ENCODE assay signal across 1 cellular context in the genomic region with DNA sequence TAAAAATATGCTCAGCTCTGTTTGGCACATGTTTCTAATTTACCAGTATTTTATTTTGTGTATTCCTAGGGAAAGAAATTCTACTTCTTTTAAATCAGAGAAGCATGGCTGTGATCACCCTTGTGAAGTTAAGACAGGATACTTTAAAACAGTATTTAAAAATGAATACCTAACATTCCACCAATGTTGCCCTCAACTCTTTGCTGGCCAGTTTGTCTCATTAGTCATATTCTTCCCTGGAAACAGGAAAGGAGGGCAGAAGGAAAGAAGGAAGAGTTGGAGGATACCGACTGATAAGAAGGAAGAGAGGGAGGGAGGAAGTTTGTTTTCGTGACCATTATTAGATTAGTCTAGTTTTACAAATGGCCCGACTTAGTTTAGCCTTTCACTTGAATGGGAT.
TF ChIP-seq lines count a peak whose summit lies in the region.

No MANE protein-coding gene starts in this region.

TF ChIP-seq in SK-N-SH, 30 proteins besides CTCF, POLR2A, EP300 and RAD21:
- TF ChIP-seq MAX (IDR thresholded peaks at IDR 0.05; ENCODE audit: low read depth) (0 out of 2 replicates have a peak, but pooled peaks have one; percentile 15), SIN3A (IDR thresholded peaks at IDR 0.05; ENCODE audit: borderline replicate concordance, low read depth, low read length) (no peak), TAF1 (IDR thresholded peaks at IDR 0.05; ENCODE audit: borderline replicate concordance, low read depth, low read length) (no peak), FOSL2 (IDR thresholded peaks at IDR 0.05; ENCODE audit: borderline replicate concordance, low read depth) (peak; percentile 70; the same call in 1 of the 2 replicates), TCF12 (IDR thresholded peaks at IDR 0.05) (peak; percentile 80), ELF1 (IDR thresholded peaks at IDR 0.05) (no peak), TEAD4 (IDR thresholded peaks at IDR 0.05; ENCODE audit: borderline replicate concordance, insufficient read depth) (peak; percentile 63; the same call in 1 of the 2 replicates), USF2 (IDR thresholded peaks at IDR 0.05; ENCODE audit: borderline replicate concordance, low read depth, low read length) (no peak), NFIC (IDR thresholded peaks at IDR 0.05; ENCODE audit: borderline replicate concordance) (no peak; the same call in 1 of the 2 replicates), EZH2phosphoT487 (IDR thresholded peaks at IDR 0.05; ENCODE audit: borderline replicate concordance, low read depth) (no peak), GABPA (IDR thresholded peaks at IDR 0.05; ENCODE audit: low read depth) (no peak), POLR2AphosphoS5 (IDR thresholded peaks at IDR 0.05; ENCODE audit: low read depth, low read length) (no peak), NRF1 (IDR thresholded peaks at IDR 0.05; ENCODE audit: low read depth, low read length) (no peak), ZBTB33 (IDR thresholded peaks at IDR 0.05; ENCODE audit: borderline replicate concordance, low read depth) (0 out of 2 replicates have a peak, but pooled peaks have one; percentile 12), SMC3 (IDR thresholded peaks at IDR 0.05; ENCODE audit: low read depth, low read length) (no peak), RCOR1 (IDR thresholded peaks at IDR 0.05; ENCODE audit: low read length) (no peak), MXI1 (IDR thresholded peaks at IDR 0.05; ENCODE audit: low read depth, low read length) (no peak), RFX5 (IDR thresholded peaks at IDR 0.05; ENCODE audit: low read length) (no peak), FOXJ3 (CRISPR knock-in tag; IDR thresholded peaks at IDR 0.05) (no peak), GATA2 (CRISPR knock-in tag; IDR thresholded peaks at IDR 0.05) (no peak), JUND (IDR thresholded peaks at IDR 0.05) (peak; percentile 58), CHD2 (IDR thresholded peaks at IDR 0.05; ENCODE audit: low read length, partially characterized antibody) (no peak), RXRA (IDR thresholded peaks at IDR 0.05; ENCODE audit: borderline replicate concordance, low read depth) (0 out of 2 replicates have a peak, but pooled peaks have one; percentile 27), FOXM1 (IDR thresholded peaks at IDR 0.05; ENCODE audit: low read depth) (no peak), YY1 (IDR thresholded peaks at IDR 0.05; ENCODE audit: low read depth) (no peak), MEF2A (IDR thresholded peaks at IDR 0.05; ENCODE audit: borderline replicate concordance, low read depth) (no peak)
- TF ChIP-seq, protein P1, sequence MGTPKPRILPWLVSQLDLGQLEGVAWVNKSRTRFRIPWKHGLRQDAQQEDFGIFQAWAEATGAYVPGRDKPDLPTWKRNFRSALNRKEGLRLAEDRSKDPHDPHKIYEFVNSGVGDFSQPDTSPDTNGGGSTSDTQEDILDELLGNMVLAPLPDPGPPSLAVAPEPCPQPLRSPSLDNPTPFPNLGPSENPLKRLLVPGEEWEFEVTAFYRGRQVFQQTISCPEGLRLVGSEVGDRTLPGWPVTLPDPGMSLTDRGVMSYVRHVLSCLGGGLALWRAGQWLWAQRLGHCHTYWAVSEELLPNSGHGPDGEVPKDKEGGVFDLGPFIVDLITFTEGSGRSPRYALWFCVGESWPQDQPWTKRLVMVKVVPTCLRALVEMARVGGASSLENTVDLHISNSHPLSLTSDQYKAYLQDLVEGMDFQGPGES (IDR thresholded peaks at IDR 0.05; ENCODE audit: low read depth, low read length), result no peak
- TF ChIP-seq, protein P2, sequence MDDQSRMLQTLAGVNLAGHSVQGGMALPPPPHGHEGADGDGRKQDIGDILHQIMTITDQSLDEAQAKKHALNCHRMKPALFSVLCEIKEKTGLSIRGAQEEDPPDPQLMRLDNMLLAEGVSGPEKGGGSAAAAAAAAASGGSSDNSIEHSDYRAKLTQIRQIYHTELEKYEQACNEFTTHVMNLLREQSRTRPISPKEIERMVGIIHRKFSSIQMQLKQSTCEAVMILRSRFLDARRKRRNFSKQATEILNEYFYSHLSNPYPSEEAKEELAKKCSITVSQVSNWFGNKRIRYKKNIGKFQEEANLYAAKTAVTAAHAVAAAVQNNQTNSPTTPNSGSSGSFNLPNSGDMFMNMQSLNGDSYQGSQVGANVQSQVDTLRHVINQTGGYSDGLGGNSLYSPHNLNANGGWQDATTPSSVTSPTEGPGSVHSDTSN (IDR thresholded peaks at IDR 0.05), result peak; percentile 46
- TF ChIP-seq, protein P3, sequence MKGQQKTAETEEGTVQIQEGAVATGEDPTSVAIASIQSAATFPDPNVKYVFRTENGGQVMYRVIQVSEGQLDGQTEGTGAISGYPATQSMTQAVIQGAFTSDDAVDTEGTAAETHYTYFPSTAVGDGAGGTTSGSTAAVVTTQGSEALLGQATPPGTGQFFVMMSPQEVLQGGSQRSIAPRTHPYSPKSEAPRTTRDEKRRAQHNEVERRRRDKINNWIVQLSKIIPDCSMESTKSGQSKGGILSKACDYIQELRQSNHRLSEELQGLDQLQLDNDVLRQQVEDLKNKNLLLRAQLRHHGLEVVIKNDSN (IDR thresholded peaks at IDR 0.05; ENCODE audit: borderline replicate concordance, low read depth), result no peak
- TF ChIP-seq, protein P4, sequence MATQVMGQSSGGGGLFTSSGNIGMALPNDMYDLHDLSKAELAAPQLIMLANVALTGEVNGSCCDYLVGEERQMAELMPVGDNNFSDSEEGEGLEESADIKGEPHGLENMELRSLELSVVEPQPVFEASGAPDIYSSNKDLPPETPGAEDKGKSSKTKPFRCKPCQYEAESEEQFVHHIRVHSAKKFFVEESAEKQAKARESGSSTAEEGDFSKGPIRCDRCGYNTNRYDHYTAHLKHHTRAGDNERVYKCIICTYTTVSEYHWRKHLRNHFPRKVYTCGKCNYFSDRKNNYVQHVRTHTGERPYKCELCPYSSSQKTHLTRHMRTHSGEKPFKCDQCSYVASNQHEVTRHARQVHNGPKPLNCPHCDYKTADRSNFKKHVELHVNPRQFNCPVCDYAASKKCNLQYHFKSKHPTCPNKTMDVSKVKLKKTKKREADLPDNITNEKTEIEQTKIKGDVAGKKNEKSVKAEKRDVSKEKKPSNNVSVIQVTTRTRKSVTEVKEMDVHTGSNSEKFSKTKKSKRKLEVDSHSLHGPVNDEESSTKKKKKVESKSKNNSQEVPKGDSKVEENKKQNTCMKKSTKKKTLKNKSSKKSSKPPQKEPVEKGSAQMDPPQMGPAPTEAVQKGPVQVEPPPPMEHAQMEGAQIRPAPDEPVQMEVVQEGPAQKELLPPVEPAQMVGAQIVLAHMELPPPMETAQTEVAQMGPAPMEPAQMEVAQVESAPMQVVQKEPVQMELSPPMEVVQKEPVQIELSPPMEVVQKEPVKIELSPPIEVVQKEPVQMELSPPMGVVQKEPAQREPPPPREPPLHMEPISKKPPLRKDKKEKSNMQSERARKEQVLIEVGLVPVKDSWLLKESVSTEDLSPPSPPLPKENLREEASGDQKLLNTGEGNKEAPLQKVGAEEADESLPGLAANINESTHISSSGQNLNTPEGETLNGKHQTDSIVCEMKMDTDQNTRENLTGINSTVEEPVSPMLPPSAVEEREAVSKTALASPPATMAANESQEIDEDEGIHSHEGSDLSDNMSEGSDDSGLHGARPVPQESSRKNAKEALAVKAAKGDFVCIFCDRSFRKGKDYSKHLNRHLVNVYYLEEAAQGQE (IDR thresholded peaks at IDR 0.05; ENCODE audit: low read depth, low read length), result no peak
